Comparison of ENCODE assay signal across 8 cellular contexts in the genomic region with DNA sequence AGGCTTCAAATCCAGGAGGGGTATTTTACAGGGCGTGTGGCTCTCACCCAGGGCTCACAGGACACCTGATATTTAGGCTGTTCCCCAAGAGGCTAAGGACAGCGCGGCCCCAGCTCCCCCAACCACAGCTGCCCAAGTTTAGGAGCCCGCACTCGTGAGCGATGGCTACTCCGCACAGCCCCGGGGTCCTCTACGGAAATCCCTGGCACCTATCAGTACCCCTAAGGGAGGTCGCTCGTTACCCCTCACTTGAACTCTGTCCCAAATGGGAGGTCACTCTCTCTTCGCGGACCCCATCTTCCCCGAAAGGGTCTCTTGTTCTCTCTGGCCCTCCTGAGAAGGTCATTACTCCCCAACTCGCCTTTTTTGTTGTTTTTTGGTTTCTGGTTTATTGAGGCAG. TPM values are rescaled to one million over a fixed set of nuclear protein-coding genes. Genes with fewer than 3 reads are reported as not detected.
A peak's percentile ranks its signal among the peaks of the same experiment; 100 is the strongest.
DNase-seq lines count a peak whose midpoint lies in the region; ATAC-seq, FAIRE-seq and TF ChIP-seq lines count a peak whose summit lies in the region.

No MANE protein-coding gene starts in this region.

- intact Hi-C loops in endothelial cell of umbilical vein (cut with micrococcal nuclease): no loop called here
- intact Hi-C loops in psoas muscle (cut with DNase I): no loop called here

- POLR2A ChIA-PET in endothelial cell of umbilical vein (lab: Charles Lee): no interaction called here

- TF ChIP-seq POLR2A in NB4 (IDR thresholded peaks at IDR 0.05; ENCODE audit: extremely low read depth, insufficient read length) (no peak), endothelial cell of umbilical vein (IDR thresholded peaks at IDR 0.05; ENCODE audit: low read depth, low read length) (no peak)

- dilution Hi-C loops in endothelial cell of umbilical vein (cut with MboI; ENCODE audit: extremely low pct_ligation_motif_present, low sequenced_read_pairs): no loop called here

- no peak for DNase-seq in DND-41
- no peak for DNase-seq in NB4 (ENCODE audit: low read depth)
- no peak for DNase-seq in endothelial cell of umbilical vein (ENCODE audit: low read depth, low spot score)
- peak in 1 of 2 donors; percentile 39 for DNase-seq in psoas muscle
- DNase-seq in cerebellum (ENCODE audit: low spot score): no peak
- DNase-seq in amniotic stem cell (lab: John Stamatoyannopoulos, UW): no peak
- DNase-seq in NCI-H82 (lab: John Stamatoyannopoulos, UW): no peak

- CTCF ChIA-PET in endothelial cell of umbilical vein (lab: Charles Lee): no interaction called here

- TSS peak; percentile 25 for BruUV-seq in endothelial cell of umbilical vein (replicated peaks; lab: Mats Ljungman, UMichigan)

- H3K9me3 ChIP-seq in DND-41 (ENCODE audit: insufficient read depth, low read length, severe bottlenecking) (no peaks in the 10 kb centered on the region), endothelial cell of umbilical vein (replicated peaks; ENCODE audit: control insufficient read depth, insufficient read depth, low read length) (no peaks in the 10 kb centered on the region), psoas muscle (no peaks in the 10 kb centered on the region)

- peaks cover 10% of the 10 kb centered on the region; the same call in 1 of the 2 replicates for H3K79me2 ChIP-seq in DND-41 (ENCODE audit: insufficient read depth, low read length)
- no peaks in the 10 kb centered on the region for H3K79me2 ChIP-seq in endothelial cell of umbilical vein (ENCODE audit: control insufficient read depth, insufficient read depth, low read length)

- no peak for TF ChIP-seq CTCF in DND-41 (IDR thresholded peaks at IDR 0.05; ENCODE audit: borderline replicate concordance, extremely low read depth, low read length, poor library complexity, severe bottlenecking)
- no peak for TF ChIP-seq CTCF in NB4 (IDR thresholded peaks at IDR 0.05; ENCODE audit: low read depth, low read length)
- TF ChIP-seq CTCF in endothelial cell of umbilical vein (IDR thresholded peaks at IDR 0.05; ENCODE audit: extremely low read depth in 1 of 2, insufficient read depth in 1 of 2, low read depth in 1 of 2, low read length in 2 of 2): no peak
- no peak for TF ChIP-seq CTCF in psoas muscle (IDR thresholded peaks at IDR 0.05)

- H3K9ac ChIP-seq in DND-41 (ENCODE audit: low read depth, low read length): peak overlapping the region; percentile 92
- peak overlapping the region; percentile 94 for H3K9ac ChIP-seq in endothelial cell of umbilical vein (replicated peaks; ENCODE audit: extremely low read depth, insufficient read depth, low read length)

- H3K27me3 ChIP-seq in DND-41 (ENCODE audit: insufficient read depth, low read length, poor library complexity) (no peaks in the 10 kb centered on the region), endothelial cell of umbilical vein (ENCODE audit: control insufficient read depth in 2 of 2, insufficient read depth in 2 of 2, low read length in 2 of 2) (no peaks in the 10 kb centered on the region), psoas muscle (ENCODE audit: insufficient read depth in 3 of 3, low read length in 2 of 3) (peaks cover 0 to 24% (median 4%) of the 10 kb centered on the region in 3 donors)

- H3K27ac ChIP-seq in DND-41 (ENCODE audit: low read length) (peak overlapping the region; percentile 2; the same call in 1 of the 2 replicates), endothelial cell of umbilical vein (ENCODE audit: insufficient read depth, low read depth, low read length) (no peak overlapping the region), psoas muscle (no peak overlapping the region)

- no peaks in the 10 kb centered on the region for H3K9me1 ChIP-seq in endothelial cell of umbilical vein (replicated peaks; ENCODE audit: control insufficient read depth, extremely low read depth, insufficient read depth, low read length)

- WGBS in psoas muscle, 3 donors: 70 to 87% (median 76%) methylated on average over 15 of the region's 15 CpGs

- FAIRE-seq in endothelial cell of umbilical vein (lab: Jason Lieb, UNC): no peak

- H3K36me3 ChIP-seq in DND-41 (ENCODE audit: insufficient read depth, low read length) (no peaks in the 10 kb centered on the region; the same call in 1 of the 2 replicates), endothelial cell of umbilical vein (ENCODE audit: control insufficient read depth in 2 of 2, extremely low read depth in 1 of 2, insufficient read depth in 2 of 2, low read length in 2 of 2) (no peaks in the 10 kb centered on the region), psoas muscle (ENCODE audit: insufficient read depth in 1 of 2, low read depth in 1 of 2) (no peaks in the 10 kb centered on the region)

- ATAC-seq in DND-41 (ENCODE audit: insufficient read depth, low read depth) (no peak), psoas muscle (no peak), GM21423 (IDR thresholded peaks at IDR 0.05; ENCODE audit: unreplicated experiment) (no peak)

- peak overlapping the region; percentile 96 for H2AFZ ChIP-seq in DND-41 (ENCODE audit: low read depth, low read length)
- H2AFZ ChIP-seq in endothelial cell of umbilical vein (ENCODE audit: low read depth, low read length): no peak overlapping the region

- H3K4me3 ChIP-seq in DND-41 (ENCODE audit: low read depth in 1 of 2, low read length in 2 of 2): peak overlapping the region in 1 of 2 experiments; percentile 91; a peak in 3 of 4 replicates
- peak overlapping the region; percentile 73 for H3K4me3 ChIP-seq in NB4 (ENCODE audit: low read depth, low read length)
- H3K4me3 ChIP-seq in endothelial cell of umbilical vein (replicated peaks in 1 of 3; ENCODE audit: insufficient read depth in 1 of 3, low read depth in 1 of 3, low read length in 3 of 3): no peak overlapping the region
- H3K4me3 ChIP-seq in psoas muscle: peak overlapping the region; percentile 69

- H4K20me1 ChIP-seq in DND-41 (ENCODE audit: insufficient read depth, low read length): no peaks in the 10 kb centered on the region
- H4K20me1 ChIP-seq in endothelial cell of umbilical vein (replicated peaks; ENCODE audit: control insufficient read depth, extremely low read depth, insufficient read depth, low read length): no peaks in the 10 kb centered on the region

- H3K4me1 ChIP-seq in DND-41 (ENCODE audit: insufficient read depth, low read length) (peaks cover 23% of the 10 kb centered on the region), endothelial cell of umbilical vein (ENCODE audit: control insufficient read depth, extremely low read depth, insufficient read depth, low read length) (peaks cover 17% of the 10 kb centered on the region), psoas muscle (no peaks in the 10 kb centered on the region)

- peak overlapping the region; percentile 81 for H3K4me2 ChIP-seq in DND-41 (ENCODE audit: insufficient read depth, low read length)
- H3K4me2 ChIP-seq in endothelial cell of umbilical vein (ENCODE audit: insufficient read depth, low read length): no peak overlapping the region

TF ChIP-seq in endothelial cell of umbilical vein, 7 proteins besides CTCF, POLR2A, EP300 and RAD21:
- TF ChIP-seq POLR2AphosphoS5 (IDR thresholded peaks at IDR 0.05; ENCODE audit: insufficient read depth, low read depth, low read length): no peak
- TF ChIP-seq GATA2 (IDR thresholded peaks at IDR 0.05; ENCODE audit: insufficient read depth, insufficient read length, low read depth, low read length): no peak
- TF ChIP-seq, protein P1, sequence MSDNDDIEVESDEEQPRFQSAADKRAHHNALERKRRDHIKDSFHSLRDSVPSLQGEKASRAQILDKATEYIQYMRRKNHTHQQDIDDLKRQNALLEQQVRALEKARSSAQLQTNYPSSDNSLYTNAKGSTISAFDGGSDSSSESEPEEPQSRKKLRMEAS (IDR thresholded peaks at IDR 0.05; ENCODE audit: insufficient read depth, insufficient read length): no peak
- no peak for TF ChIP-seq FOS (IDR thresholded peaks at IDR 0.05; ENCODE audit: borderline replicate concordance, insufficient read depth, low read length)
- TF ChIP-seq JUN (IDR thresholded peaks at IDR 0.05; ENCODE audit: borderline replicate concordance, insufficient read depth, insufficient read length, low read depth): no peak
TF ChIP-seq in endothelial cell of umbilical vein: peak in this region for 0.

RNA-seq across cellular contexts. Expression of a gene that starts 0.7 kb away (rescaled TPM):
- total RNA-seq in endothelial cell of umbilical vein (72.8 and 116 TPM in 2 replicates), psoas muscle (1 to 10 TPM; 1.5 to 3.4 (median 2.5) TPM), cerebellum (9.4 TPM)
- polyA plus RNA-seq in endothelial cell of umbilical vein (92.8 and 125 TPM in 2 replicates), psoas muscle (1 to 10 TPM; 1.1 to 2.0 (median 1.6) TPM)
- polyA plus RNA-seq in endothelial cell of umbilical vein (2011; cell fraction: cytosol; rRNA removed): 49.0 and 60.0 TPM in 2 replicates
- 42.4 and 55.1 TPM in 2 replicates for polyA plus RNA-seq in endothelial cell of umbilical vein (2011; cell fraction: nucleus; rRNA removed)
- 46.8 and 67.8 TPM in 2 replicates for polyA plus RNA-seq in endothelial cell of umbilical vein (2012)
- 66.4 and 76.3 TPM in 2 replicates for polyA minus RNA-seq in endothelial cell of umbilical vein
- 3.2 TPM for polyA minus RNA-seq in endothelial cell of umbilical vein (2011; cell fraction: cytosol; rRNA and poly(A)+ RNA removed)
- 18.1 and 19.1 TPM in 2 replicates for polyA minus RNA-seq in endothelial cell of umbilical vein (2011; cell fraction: nucleus; rRNA and poly(A)+ RNA removed)

Comparison
In these comparisons a context has a peak if more than half of its experiments do, and no peak if none do; other contexts are left out.
1. H3K4me3 ChIP-seq: peak in NB4 (single experiment) and psoas muscle (single experiment); none in endothelial cell of umbilical vein (0 of 3).